11 cellular contexts compared by ENCODE assay signal in genomic region chr17:2023256-2023655, GRCh38. TPM values are rescaled to one million over a fixed set of nuclear protein-coding genes. Genes with fewer than 3 reads are reported as not detected.
DNase-seq lines count a peak whose midpoint lies in the region; ATAC-seq and TF ChIP-seq lines count a peak whose summit lies in the region.
"Had no signal": no experiment of that assay in that cellular context is flagged by ENCODE, and none has a peak within 500 bp of the region (broad histone marks: within the 10 kb centered on the region; RNA-seq: fewer than 3 reads in every experiment).

No MANE protein-coding gene starts in this region.

- CTCF ChIA-PET in activated CD8-positive, alpha-beta T cell treated with anti-CD3 and anti-CD28 coated beads for 36 hours (lab: Charles Lee), result interaction anchor here (1.3 kb wide), 1 partner anchor 114 kb away, joined by 5 read pairs; no protein-coding TSS in a partner anchor
- CTCF ChIA-PET in activated CD8-positive, alpha-beta T cell treated with anti-CD3 and anti-CD28 coated beads, Interleukin-2, amount 10 ng/mL, durations not matched to agents 7 days and 5 days (lab: Charles Lee), result no interaction called here

- H3K27me3 ChIP-seq in Loucy (ENCODE audit: insufficient read depth, low read length, poor library complexity, severe bottlenecking) (peaks cover 18% of the 10 kb centered on the region), endodermal cell (ENCODE audit: control insufficient read depth, insufficient read depth, low read length, poor library complexity, severe bottlenecking) (peaks cover 12% of the 10 kb centered on the region), spleen (replicated peaks in 1 of 7) (peaks cover 2 to 77% (median 33%) of the 10 kb centered on the region in 7 donors)

- DNase-seq in activated CD8-positive, alpha-beta T cell treated with anti-CD3 and anti-CD28 coated beads for 36 hours, result no peak
- DNase-seq in activated CD8-positive, alpha-beta T cell treated with anti-CD3 and anti-CD28 coated beads, Interleukin-2, amount 10 ng/mL, durations not matched to agents 7 days and 5 days, result no peak
- DNase-seq in endodermal cell, result no peak
- DNase-seq in spleen, result no peak
- DNase-seq in stimulated activated CD4-positive, alpha-beta T cell treated with anti-CD3 and anti-CD28 coated beads, Interleukin-12 subunit alpha, Interleukin-12 subunit beta, amount 100 ng/mL, for 4 hours, result no peak
- DNase-seq in left lobe of liver (ENCODE audit: low spot score), result no peak
- DNase-seq: left colon had no signal

- no peaks in the 10 kb centered on the region for H4K20me1 ChIP-seq in Loucy (ENCODE audit: insufficient read depth, low read length, poor library complexity, severe bottlenecking)

- peaks cover 35% of the 10 kb centered on the region for H3K4me1 ChIP-seq in Loucy (ENCODE audit: insufficient read depth, low read length, poor library complexity, severe bottlenecking)
- H3K4me1 ChIP-seq in endodermal cell (ENCODE audit: control insufficient read depth, insufficient read depth, low read length), result no peaks in the 10 kb centered on the region
- peaks cover 25 to 66% (median 53%) of the 10 kb centered on the region in 6 donors for H3K4me1 ChIP-seq in spleen

- no peaks in the 10 kb centered on the region for H3K9me3 Mint-ChIP-seq in activated CD8-positive, alpha-beta T cell treated with anti-CD3 and anti-CD28 coated beads for 36 hours
- H3K9me3 Mint-ChIP-seq in activated CD8-positive, alpha-beta T cell treated with anti-CD3 and anti-CD28 coated beads, Interleukin-2, amount 10 ng/mL, durations not matched to agents 7 days and 5 days (ENCODE audit: insufficient read depth), result no peaks in the 10 kb centered on the region
- peaks cover 4% of the 10 kb centered on the region for H3K9me3 Mint-ChIP-seq in endodermal cell
- H3K9me3 Mint-ChIP-seq: activated naive CD4-positive, alpha-beta T cell treated with anti-CD3 and anti-CD28 coated beads, Interleukin-2, amount 50 U/mL, for 72 hours had no signal

- no peak for ATAC-seq in activated CD8-positive, alpha-beta T cell treated with anti-CD3 and anti-CD28 coated beads for 36 hours
- no peak for ATAC-seq in activated CD8-positive, alpha-beta T cell treated with anti-CD3 and anti-CD28 coated beads, Interleukin-2, amount 10 ng/mL, durations not matched to agents 7 days and 5 days
- ATAC-seq in left lobe of liver (no peak), GM19023 (IDR thresholded peaks at IDR 0.05; ENCODE audit: unreplicated experiment) (no peak)
- ATAC-seq: activated naive CD4-positive, alpha-beta T cell treated with anti-CD3 and anti-CD28 coated beads, Interleukin-2, amount 50 U/mL, for 72 hours; left colon had no signal

- intact Hi-C loops in activated CD8-positive, alpha-beta T cell treated with anti-CD3 and anti-CD28 coated beads for 36 hours (cut with micrococcal nuclease), result no loop called here
- intact Hi-C loops in spleen (cut with DNase I; ENCODE audit: low total_unique reads), result no loop called here

- no peaks in the 10 kb centered on the region for H3K9me2 ChIP-seq in Loucy (replicated peaks; ENCODE audit: low read depth, low read length)

- peaks cover 27% of the 10 kb centered on the region for H3K27me3 Mint-ChIP-seq in activated CD8-positive, alpha-beta T cell treated with anti-CD3 and anti-CD28 coated beads for 36 hours
- peaks cover 59% of the 10 kb centered on the region for H3K27me3 Mint-ChIP-seq in activated CD8-positive, alpha-beta T cell treated with anti-CD3 and anti-CD28 coated beads, Interleukin-2, amount 10 ng/mL, durations not matched to agents 7 days and 5 days (ENCODE audit: low read depth)
- H3K27me3 Mint-ChIP-seq in endodermal cell (ENCODE audit: insufficient read depth), result peaks cover 85% of the 10 kb centered on the region

- no peaks in the 10 kb centered on the region for H3K36me3 Mint-ChIP-seq in activated CD8-positive, alpha-beta T cell treated with anti-CD3 and anti-CD28 coated beads for 36 hours (ENCODE audit: low read depth)
- H3K36me3 Mint-ChIP-seq in activated CD8-positive, alpha-beta T cell treated with anti-CD3 and anti-CD28 coated beads, Interleukin-2, amount 10 ng/mL, durations not matched to agents 7 days and 5 days (ENCODE audit: low read depth), result peaks cover 2% of the 10 kb centered on the region
- H3K36me3 Mint-ChIP-seq in endodermal cell (ENCODE audit: low read depth), result no peaks in the 10 kb centered on the region

- H3K79me2 ChIP-seq in Loucy (ENCODE audit: insufficient read depth, low read length), result no peaks in the 10 kb centered on the region; the same call in 1 of the 2 replicates

- TF ChIP-seq POLR2A in spleen (IDR thresholded peaks at IDR 0.05), result no peak

- WGBS in endodermal cell (ENCODE audit: insufficient coverage in 1 of 2, insufficient read length in 1 of 2), 2 experiments, result 48% methylated on average over 10 to 15 of the region's 16 CpGs
- WGBS in spleen, 5 donors, result 49 to 63% (median 58%) methylated on average over 16 of the region's 16 CpGs

- H3K9me3 ChIP-seq in Loucy (ENCODE audit: insufficient read depth, low read depth, low read length), result no peaks in the 10 kb centered on the region
- no peaks in the 10 kb centered on the region for H3K9me3 ChIP-seq in endodermal cell (ENCODE audit: control insufficient read depth, low read length)
- H3K9me3 ChIP-seq in spleen, result no peaks in the 10 kb centered on the region
- H3K9me3 ChIP-seq: thoracic aorta had no signal

- H3K27ac ChIP-seq in endodermal cell (ENCODE audit: low read depth, low read length), result no peak overlapping the region
- H3K27ac ChIP-seq in spleen, result no peak overlapping the region
- H3K27ac ChIP-seq: thoracic aorta had no signal

- TF ChIP-seq CTCF in activated CD8-positive, alpha-beta T cell treated with anti-CD3 and anti-CD28 coated beads for 36 hours (IDR thresholded peaks at IDR 0.05), result no peak
- no peak for TF ChIP-seq CTCF in Loucy (conservative IDR thresholded peaks at IDR 0.05; ENCODE audit: low read length)
- no peak for TF ChIP-seq CTCF in endodermal cell (conservative IDR thresholded peaks at IDR 0.05)
- TF ChIP-seq CTCF in spleen (IDR thresholded peaks at IDR 0.05 in 8 of 11, conservative IDR thresholded peaks at IDR 0.05 in 3 of 11), result no peak

- no peaks in the 10 kb centered on the region for H3F3A ChIP-seq in Loucy (ENCODE audit: low read depth)

- no peaks in the 10 kb centered on the region for H3K36me3 ChIP-seq in Loucy (ENCODE audit: insufficient read depth, low read length)
- H3K36me3 ChIP-seq in endodermal cell (ENCODE audit: control insufficient read depth, insufficient read depth, low read length), result peaks cover 10% of the 10 kb centered on the region
- no peaks in the 10 kb centered on the region for H3K36me3 ChIP-seq in spleen
- H3K36me3 ChIP-seq: thoracic aorta had no signal

- H3K9ac ChIP-seq in Loucy (ENCODE audit: low read depth, low read length, poor library complexity, severe bottlenecking) (peak overlapping the region; percentile 56), endodermal cell (ENCODE audit: extremely low read depth, low read length, poor library complexity, severe bottlenecking) (peak overlapping the region; percentile 31)

- H3K4me3 Mint-ChIP-seq in activated CD8-positive, alpha-beta T cell treated with anti-CD3 and anti-CD28 coated beads for 36 hours, result peak overlapping the region; percentile 40
- H3K4me3 Mint-ChIP-seq in activated CD8-positive, alpha-beta T cell treated with anti-CD3 and anti-CD28 coated beads, Interleukin-2, amount 10 ng/mL, durations not matched to agents 7 days and 5 days, result no peak overlapping the region
- H3K4me3 Mint-ChIP-seq in endodermal cell, result peak overlapping the region; percentile 72

- H3K4me3 ChIP-seq in Loucy (ENCODE audit: low read length, poor library complexity, severe bottlenecking) (peak overlapping the region; percentile 65), endodermal cell (ENCODE audit: low read length) (peak overlapping the region; percentile 79), spleen (peak overlapping the region in 6 of 8 donors; percentile 33 to 84 (median 65))

- H3K4me1 Mint-ChIP-seq in activated CD8-positive, alpha-beta T cell treated with anti-CD3 and anti-CD28 coated beads for 36 hours (ENCODE audit: low read depth), result peaks cover 8% of the 10 kb centered on the region
- H3K4me1 Mint-ChIP-seq in activated CD8-positive, alpha-beta T cell treated with anti-CD3 and anti-CD28 coated beads, Interleukin-2, amount 10 ng/mL, durations not matched to agents 7 days and 5 days (ENCODE audit: low read depth), result peaks cover 21% of the 10 kb centered on the region
- peaks cover 27% of the 10 kb centered on the region for H3K4me1 Mint-ChIP-seq in endodermal cell

- POLR2A ChIA-PET in activated CD8-positive, alpha-beta T cell treated with anti-CD3 and anti-CD28 coated beads for 36 hours (lab: Charles Lee), result interaction anchor here (1.0 kb wide), 1 partner anchor 272 kb away, joined by 3 read pairs; no protein-coding TSS in a partner anchor
- POLR2A ChIA-PET in activated CD8-positive, alpha-beta T cell treated with anti-CD3 and anti-CD28 coated beads, Interleukin-2, amount 10 ng/mL, durations not matched to agents 7 days and 5 days (lab: Charles Lee), result no interaction called here

- H2AFZ ChIP-seq in Loucy (ENCODE audit: low read length), result 0 out of 2 replicates have a peak overlapping the region, but pooled peaks have one; percentile 64

- H3K27ac Mint-ChIP-seq in activated CD8-positive, alpha-beta T cell treated with anti-CD3 and anti-CD28 coated beads for 36 hours, result no peak overlapping the region
- no peak overlapping the region for H3K27ac Mint-ChIP-seq in activated CD8-positive, alpha-beta T cell treated with anti-CD3 and anti-CD28 coated beads, Interleukin-2, amount 10 ng/mL, durations not matched to agents 7 days and 5 days
- no peak overlapping the region for H3K27ac Mint-ChIP-seq in endodermal cell
- H3K27ac Mint-ChIP-seq: activated naive CD4-positive, alpha-beta T cell treated with anti-CD3 and anti-CD28 coated beads, Interleukin-2, amount 50 U/mL, for 72 hours had no signal

- peak overlapping the region; percentile 67 for H3K4me2 ChIP-seq in Loucy (ENCODE audit: low read depth, low read length, poor library complexity, severe bottlenecking)

RNA-seq across cellular contexts. Expression of gene RTN4RL1, which starts 1.9 kb away (rescaled TPM):
- total RNA-seq in activated CD8-positive, alpha-beta T cell treated with anti-CD3 and anti-CD28 coated beads for 36 hours, result under 1 TPM; 0.27 to 0.49 TPM
- under 1 TPM; 0.10 to 0.18 TPM for total RNA-seq in activated CD8-positive, alpha-beta T cell treated with anti-CD3 and anti-CD28 coated beads, Interleukin-2, amount 10 ng/mL, durations not matched to agents 7 days and 5 days
- total RNA-seq in endodermal cell, result 10 to 100 TPM; 18.2 to 19.6 TPM
- polyA plus RNA-seq in endodermal cell (2013, experiment 1 of 2), result 5.4 TPM
- 7.7 TPM for polyA plus RNA-seq in endodermal cell (2013, experiment 2 of 2)
- total RNA-seq in spleen, result 1 to 10 TPM in 5 of 7 donors, under 1 TPM in 2; 0.67 to 4.5 (median 2.1) TPM
- polyA plus RNA-seq in spleen, result under 1 TPM; 0.09 to 0.67 (median 0.26) TPM
- total RNA-seq in left lobe of liver, result 1.8 TPM

RNA-seq across cellular contexts. Expression of gene DPH1, which starts 6.7 kb away (rescaled TPM):
- 10 to 100 TPM; 27.8 to 32.5 TPM for total RNA-seq in activated CD8-positive, alpha-beta T cell treated with anti-CD3 and anti-CD28 coated beads for 36 hours
- total RNA-seq in activated CD8-positive, alpha-beta T cell treated with anti-CD3 and anti-CD28 coated beads, Interleukin-2, amount 10 ng/mL, durations not matched to agents 7 days and 5 days, result 10 to 100 TPM; 24.6 to 24.7 TPM
- 10 to 100 TPM; 31.1 to 48.3 TPM for total RNA-seq in endodermal cell
- 34.4 TPM for polyA plus RNA-seq in endodermal cell (2013, experiment 1 of 2)
- polyA plus RNA-seq in endodermal cell (2013, experiment 2 of 2), result 26.5 TPM
- 10 to 100 TPM; 38.3 to 58.5 (median 43.5) TPM for total RNA-seq in spleen
- polyA plus RNA-seq in spleen, result 10 to 100 TPM; 20.6 to 37.9 (median 20.9) TPM
- total RNA-seq in left lobe of liver, result 38.8 TPM

RNA-seq across cellular contexts. Expression of gene OVCA2, which starts 18.6 kb away (rescaled TPM):
- 10 to 100 TPM; 28.0 to 28.5 TPM for total RNA-seq in activated CD8-positive, alpha-beta T cell treated with anti-CD3 and anti-CD28 coated beads for 36 hours
- total RNA-seq in activated CD8-positive, alpha-beta T cell treated with anti-CD3 and anti-CD28 coated beads, Interleukin-2, amount 10 ng/mL, durations not matched to agents 7 days and 5 days, result 10 to 100 TPM; 34.9 to 40.1 TPM
- 10 to 100 TPM; 19.8 to 27.5 TPM for total RNA-seq in endodermal cell
- 24.3 TPM for polyA plus RNA-seq in endodermal cell (2013, experiment 1 of 2)
- polyA plus RNA-seq in endodermal cell (2013, experiment 2 of 2), result 24.8 TPM
- 10 to 100 TPM; 20.9 to 51.3 (median 28.9) TPM for total RNA-seq in spleen
- polyA plus RNA-seq in spleen, result 10 to 100 TPM; 52.9 to 68.8 (median 66.4) TPM
- 15.3 TPM for total RNA-seq in left lobe of liver

RNA-seq across cellular contexts. Expression of gene HIC1, which starts 31.6 kb away (rescaled TPM):
- total RNA-seq in activated CD8-positive, alpha-beta T cell treated with anti-CD3 and anti-CD28 coated beads for 36 hours, result 10 to 100 TPM; 35.1 TPM
- total RNA-seq in activated CD8-positive, alpha-beta T cell treated with anti-CD3 and anti-CD28 coated beads, Interleukin-2, amount 10 ng/mL, durations not matched to agents 7 days and 5 days, result 10 to 100 TPM; 66.8 to 70.8 TPM
- total RNA-seq in endodermal cell (under 1 TPM; 0.13 to 0.57 TPM), spleen (10 to 100 TPM in 6 of 7 donors, 1 to 10 TPM in 1; 7.0 to 59.6 (median 23.3) TPM), left lobe of liver (9.9 TPM)
- polyA plus RNA-seq in endodermal cell (2013, experiment 1 of 2), result 0.64 TPM
- polyA plus RNA-seq in endodermal cell (2013, experiment 2 of 2), result 0.21 TPM
- 1 to 10 TPM; 1.3 to 4.7 (median 2.6) TPM for polyA plus RNA-seq in spleen
